ENCODE assay signal across 1 cellular context in the genomic region with DNA sequence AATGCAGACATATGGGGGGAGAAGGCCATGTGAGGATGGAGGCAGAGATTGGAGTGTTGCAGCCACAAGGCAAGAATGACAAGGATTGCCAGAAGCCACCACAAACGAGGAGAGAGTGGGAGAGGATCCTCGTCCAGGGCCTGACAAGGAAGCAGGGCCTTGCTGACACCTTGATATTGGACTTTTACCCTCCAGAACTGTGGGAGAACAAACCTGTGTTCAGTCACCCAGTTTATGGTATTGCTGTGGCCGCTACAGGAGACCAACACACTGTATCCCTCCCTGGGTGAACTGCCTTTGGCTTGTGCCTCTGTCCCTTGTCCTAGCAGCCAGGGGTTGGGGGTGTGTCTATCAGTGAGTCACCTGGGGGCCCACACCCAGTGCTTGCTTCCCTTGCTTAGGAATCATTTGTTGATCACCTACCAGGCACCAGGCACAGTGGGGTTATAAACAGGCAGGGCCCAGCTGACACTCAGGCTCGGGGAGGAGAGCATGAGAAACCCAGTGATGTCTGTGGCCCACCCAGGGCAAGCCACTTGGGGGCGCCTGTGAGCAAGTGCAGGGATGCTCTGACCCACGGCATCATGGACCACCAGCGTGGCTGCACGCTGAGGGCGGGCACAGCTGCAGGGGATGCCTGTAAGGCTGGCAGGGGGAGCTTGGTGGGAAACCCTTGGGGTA.
TF ChIP-seq lines count a peak whose summit lies in the region.

No MANE protein-coding gene starts in this region.

TF ChIP-seq in HepG2, 621 proteins besides CTCF, POLR2A, EP300 and RAD21 (continued from another document and continues in another):
- TF ChIP-seq, protein P1, sequence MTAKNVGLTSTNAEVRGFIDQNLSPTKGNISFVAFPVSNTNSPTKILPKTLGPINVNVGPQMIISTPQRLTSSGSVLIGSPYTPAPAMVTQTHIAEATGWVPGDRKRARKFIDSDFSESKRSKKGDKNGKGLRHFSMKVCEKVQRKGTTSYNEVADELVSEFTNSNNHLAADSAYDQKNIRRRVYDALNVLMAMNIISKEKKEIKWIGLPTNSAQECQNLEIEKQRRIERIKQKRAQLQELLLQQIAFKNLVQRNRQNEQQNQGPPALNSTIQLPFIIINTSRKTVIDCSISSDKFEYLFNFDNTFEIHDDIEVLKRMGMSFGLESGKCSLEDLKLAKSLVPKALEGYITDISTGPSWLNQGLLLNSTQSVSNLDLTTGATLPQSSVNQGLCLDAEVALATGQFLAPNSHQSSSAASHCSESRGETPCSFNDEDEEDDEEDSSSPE (CRISPR knock-in tag; IDR thresholded peaks at IDR 0.05), result no peak
- TF ChIP-seq CHCHD3 (CRISPR knock-in tag; IDR thresholded peaks at IDR 0.05), result no peak
- no peak for TF ChIP-seq ZNF343 (CRISPR knock-in tag; IDR thresholded peaks at IDR 0.05)
- TF ChIP-seq CBX5 (CRISPR knock-in tag; IDR thresholded peaks at IDR 0.05; ENCODE audit: borderline replicate concordance), result peak; percentile 59; the same call in 1 of the 2 replicates
- no peak for TF ChIP-seq ZBTB25 (CRISPR knock-in tag; IDR thresholded peaks at IDR 0.05)
- TF ChIP-seq ZBTB20 (CRISPR knock-in tag; IDR thresholded peaks at IDR 0.05; ENCODE audit: borderline replicate concordance, low read depth), result no peak
- TF ChIP-seq, protein P2, sequence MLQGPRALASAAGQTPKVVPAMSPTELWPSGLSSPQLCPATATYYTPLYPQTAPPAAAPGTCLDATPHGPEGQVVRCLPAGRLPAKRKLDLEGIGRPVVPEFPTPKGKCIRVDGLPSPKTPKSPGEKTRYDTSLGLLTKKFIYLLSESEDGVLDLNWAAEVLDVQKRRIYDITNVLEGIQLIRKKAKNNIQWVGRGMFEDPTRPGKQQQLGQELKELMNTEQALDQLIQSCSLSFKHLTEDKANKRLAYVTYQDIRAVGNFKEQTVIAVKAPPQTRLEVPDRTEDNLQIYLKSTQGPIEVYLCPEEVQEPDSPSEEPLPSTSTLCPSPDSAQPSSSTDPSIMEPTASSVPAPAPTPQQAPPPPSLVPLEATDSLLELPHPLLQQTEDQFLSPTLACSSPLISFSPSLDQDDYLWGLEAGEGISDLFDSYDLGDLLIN (CRISPR knock-in tag; IDR thresholded peaks at IDR 0.05; ENCODE audit: borderline replicate concordance), result no peak
- TF ChIP-seq ZNF556 (CRISPR knock-in tag; IDR thresholded peaks at IDR 0.05; ENCODE audit: borderline replicate concordance), result no peak
- TF ChIP-seq ARID4A (CRISPR knock-in tag; IDR thresholded peaks at IDR 0.05; ENCODE audit: borderline replicate concordance), result no peak
- TF ChIP-seq, protein P3, sequence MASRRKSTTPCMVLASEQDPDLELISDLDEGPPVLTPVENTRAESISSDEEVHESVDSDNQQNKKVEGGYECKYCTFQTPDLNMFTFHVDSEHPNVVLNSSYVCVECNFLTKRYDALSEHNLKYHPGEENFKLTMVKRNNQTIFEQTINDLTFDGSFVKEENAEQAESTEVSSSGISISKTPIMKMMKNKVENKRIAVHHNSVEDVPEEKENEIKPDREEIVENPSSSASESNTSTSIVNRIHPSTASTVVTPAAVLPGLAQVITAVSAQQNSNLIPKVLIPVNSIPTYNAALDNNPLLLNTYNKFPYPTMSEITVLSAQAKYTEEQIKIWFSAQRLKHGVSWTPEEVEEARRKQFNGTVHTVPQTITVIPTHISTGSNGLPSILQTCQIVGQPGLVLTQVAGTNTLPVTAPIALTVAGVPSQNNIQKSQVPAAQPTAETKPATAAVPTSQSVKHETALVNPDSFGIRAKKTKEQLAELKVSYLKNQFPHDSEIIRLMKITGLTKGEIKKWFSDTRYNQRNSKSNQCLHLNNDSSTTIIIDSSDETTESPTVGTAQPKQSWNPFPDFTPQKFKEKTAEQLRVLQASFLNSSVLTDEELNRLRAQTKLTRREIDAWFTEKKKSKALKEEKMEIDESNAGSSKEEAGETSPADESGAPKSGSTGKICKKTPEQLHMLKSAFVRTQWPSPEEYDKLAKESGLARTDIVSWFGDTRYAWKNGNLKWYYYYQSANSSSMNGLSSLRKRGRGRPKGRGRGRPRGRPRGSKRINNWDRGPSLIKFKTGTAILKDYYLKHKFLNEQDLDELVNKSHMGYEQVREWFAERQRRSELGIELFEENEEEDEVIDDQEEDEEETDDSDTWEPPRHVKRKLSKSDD (CRISPR knock-in tag; IDR thresholded peaks at IDR 0.05; ENCODE audit: low read depth), result no peak
- TF ChIP-seq, protein P4, sequence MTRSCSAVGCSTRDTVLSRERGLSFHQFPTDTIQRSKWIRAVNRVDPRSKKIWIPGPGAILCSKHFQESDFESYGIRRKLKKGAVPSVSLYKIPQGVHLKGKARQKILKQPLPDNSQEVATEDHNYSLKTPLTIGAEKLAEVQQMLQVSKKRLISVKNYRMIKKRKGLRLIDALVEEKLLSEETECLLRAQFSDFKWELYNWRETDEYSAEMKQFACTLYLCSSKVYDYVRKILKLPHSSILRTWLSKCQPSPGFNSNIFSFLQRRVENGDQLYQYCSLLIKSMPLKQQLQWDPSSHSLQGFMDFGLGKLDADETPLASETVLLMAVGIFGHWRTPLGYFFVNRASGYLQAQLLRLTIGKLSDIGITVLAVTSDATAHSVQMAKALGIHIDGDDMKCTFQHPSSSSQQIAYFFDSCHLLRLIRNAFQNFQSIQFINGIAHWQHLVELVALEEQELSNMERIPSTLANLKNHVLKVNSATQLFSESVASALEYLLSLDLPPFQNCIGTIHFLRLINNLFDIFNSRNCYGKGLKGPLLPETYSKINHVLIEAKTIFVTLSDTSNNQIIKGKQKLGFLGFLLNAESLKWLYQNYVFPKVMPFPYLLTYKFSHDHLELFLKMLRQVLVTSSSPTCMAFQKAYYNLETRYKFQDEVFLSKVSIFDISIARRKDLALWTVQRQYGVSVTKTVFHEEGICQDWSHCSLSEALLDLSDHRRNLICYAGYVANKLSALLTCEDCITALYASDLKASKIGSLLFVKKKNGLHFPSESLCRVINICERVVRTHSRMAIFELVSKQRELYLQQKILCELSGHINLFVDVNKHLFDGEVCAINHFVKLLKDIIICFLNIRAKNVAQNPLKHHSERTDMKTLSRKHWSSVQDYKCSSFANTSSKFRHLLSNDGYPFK (CRISPR knock-in tag; IDR thresholded peaks at IDR 0.05; ENCODE audit: borderline replicate concordance), result 0 out of 2 replicates have a peak, but pooled peaks have one; percentile 16
- no peak for TF ChIP-seq FOSL2 (CRISPR knock-in tag; IDR thresholded peaks at IDR 0.05)
- TF ChIP-seq TCF12 (IDR thresholded peaks at IDR 0.05), result no peak
- TF ChIP-seq TCF12 (CRISPR knock-in tag; IDR thresholded peaks at IDR 0.05), result no peak
- TF ChIP-seq KDM1A (CRISPR knock-in tag; IDR thresholded peaks at IDR 0.05), result peak; percentile 37; the same call in 1 of the 2 replicates
- no peak for TF ChIP-seq TRIM24 (CRISPR knock-in tag; IDR thresholded peaks at IDR 0.05)
- no peak for TF ChIP-seq ARID3A (IDR thresholded peaks at IDR 0.05; ENCODE audit: low read depth, low read length)
- no peak for TF ChIP-seq HIVEP1 (CRISPR knock-in tag; IDR thresholded peaks at IDR 0.05)
- TF ChIP-seq TCF7 (IDR thresholded peaks at IDR 0.05; ENCODE audit: low read depth), result no peak
- no peak for TF ChIP-seq SMARCC2 (IDR thresholded peaks at IDR 0.05)
- no peak for TF ChIP-seq ZFYVE20 (CRISPR knock-in tag; IDR thresholded peaks at IDR 0.05; ENCODE audit: borderline replicate concordance, low read depth)
- no peak for TF ChIP-seq POGZ (CRISPR knock-in tag; IDR thresholded peaks at IDR 0.05)
- TF ChIP-seq ZNF407 (CRISPR knock-in tag; IDR thresholded peaks at IDR 0.05; ENCODE audit: not compliant biosample characterization), result no peak
- TF ChIP-seq DMAP1 (CRISPR knock-in tag; IDR thresholded peaks at IDR 0.05), result no peak
- TF ChIP-seq ZFX (CRISPR knock-in tag; IDR thresholded peaks at IDR 0.05; ENCODE audit: low read depth), result peak; percentile 22; the same call in 1 of the 2 replicates
- TF ChIP-seq SALL1 (CRISPR knock-in tag; IDR thresholded peaks at IDR 0.05), result peak; percentile 35; the same call in 1 of the 2 replicates
- no peak for TF ChIP-seq ZNF552 (CRISPR knock-in tag; IDR thresholded peaks at IDR 0.05; ENCODE audit: borderline replicate concordance)
